Comparison of ENCODE assay signal across 1 cellular context in the genomic region with DNA sequence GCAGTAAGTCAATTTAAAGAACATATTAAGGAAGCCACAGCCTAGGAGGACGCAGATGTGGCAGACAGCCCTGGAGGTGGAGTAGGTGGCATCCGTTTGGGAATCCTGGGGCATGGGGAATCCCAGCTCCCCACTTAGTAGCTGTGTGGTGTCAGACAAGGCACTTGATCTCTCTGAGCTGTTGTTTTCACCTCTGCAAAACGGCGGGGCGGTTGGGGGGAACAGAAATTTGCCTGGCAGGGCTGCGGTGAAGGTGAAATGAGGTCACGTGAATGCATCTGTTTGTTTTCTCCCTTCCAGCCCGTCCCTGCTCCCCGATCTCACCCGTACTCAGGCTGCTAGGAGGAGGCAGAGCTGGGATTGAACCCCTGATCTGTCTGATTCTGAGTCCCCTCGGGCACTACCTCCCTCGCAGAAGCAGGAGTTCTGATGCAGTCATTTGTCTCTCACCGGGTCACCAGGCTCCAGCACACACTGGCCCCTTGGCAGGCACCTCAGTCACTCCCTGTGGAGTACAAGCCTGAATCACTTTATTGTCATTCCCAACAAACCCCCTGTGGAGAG.
TF ChIP-seq lines count a peak whose summit lies in the region.

No MANE protein-coding gene starts in this region.

TF ChIP-seq in GM12878, 131 proteins besides CTCF, POLR2A, EP300 and RAD21 (continued from another document):
- TF ChIP-seq KAT2A (conservative IDR thresholded peaks at IDR 0.05; ENCODE audit: control insufficient read depth, low read depth, low read length) (no peak), FOXK2 (IDR thresholded peaks at IDR 0.05) (no peak), SREBF1 (IDR thresholded peaks at IDR 0.05; ENCODE audit: low read length) (no peak), SIX5 (IDR thresholded peaks at IDR 0.05; ENCODE audit: low read depth, low read length, severe bottlenecking) (no peak), NKRF (conservative IDR thresholded peaks at IDR 0.05) (0 out of 2 replicates have a peak, but pooled peaks have one; percentile 28), NBN (IDR thresholded peaks at IDR 0.05) (no peak; the same call in 1 of the 2 replicates), USF1 (IDR thresholded peaks at IDR 0.05; ENCODE audit: borderline replicate concordance, extremely low read length, insufficient read depth, low read depth, low read length) (peak; percentile 57), SPI1 (IDR thresholded peaks at IDR 0.05; ENCODE audit: borderline replicate concordance, insufficient read depth, low read depth, low read length) (no peak), SP1 (IDR thresholded peaks at IDR 0.05; ENCODE audit: low read depth, low read length) (peak; percentile 37), RB1 (IDR thresholded peaks at IDR 0.05; ENCODE audit: borderline replicate concordance) (no peak), ZNF24 (IDR thresholded peaks at IDR 0.05) (no peak), BRCA1 (IDR thresholded peaks at IDR 0.05; ENCODE audit: low read depth, low read length) (no peak), EGR1 (IDR thresholded peaks at IDR 0.05; ENCODE audit: borderline replicate concordance in 1 of 2, low read depth in 2 of 2, low read length in 2 of 2) (no peak), ZNF217 (IDR thresholded peaks at IDR 0.05) (peak; percentile 64; the same call in 1 of the 2 replicates), SMC3 (IDR thresholded peaks at IDR 0.05; ENCODE audit: borderline replicate concordance, low read length) (no peak), CREM (IDR thresholded peaks at IDR 0.05; ENCODE audit: low read depth) (no peak; the same call in 1 of the 2 replicates), FOS (IDR thresholded peaks at IDR 0.05; ENCODE audit: borderline replicate concordance, extremely low read depth, insufficient read length) (no peak), GATAD2B (conservative IDR thresholded peaks at IDR 0.05; ENCODE audit: low read depth) (no peak), ZNF207 (IDR thresholded peaks at IDR 0.05; ENCODE audit: borderline replicate concordance) (no peak), RCOR1 (conservative IDR thresholded peaks at IDR 0.05; ENCODE audit: low read depth, low read length) (no peak), DPF2 (IDR thresholded peaks at IDR 0.05) (peak; percentile 28; the same call in 1 of the 2 replicates), KDM1A (IDR thresholded peaks at IDR 0.05; ENCODE audit: borderline replicate concordance) (no peak)
- TF ChIP-seq, protein P1, sequence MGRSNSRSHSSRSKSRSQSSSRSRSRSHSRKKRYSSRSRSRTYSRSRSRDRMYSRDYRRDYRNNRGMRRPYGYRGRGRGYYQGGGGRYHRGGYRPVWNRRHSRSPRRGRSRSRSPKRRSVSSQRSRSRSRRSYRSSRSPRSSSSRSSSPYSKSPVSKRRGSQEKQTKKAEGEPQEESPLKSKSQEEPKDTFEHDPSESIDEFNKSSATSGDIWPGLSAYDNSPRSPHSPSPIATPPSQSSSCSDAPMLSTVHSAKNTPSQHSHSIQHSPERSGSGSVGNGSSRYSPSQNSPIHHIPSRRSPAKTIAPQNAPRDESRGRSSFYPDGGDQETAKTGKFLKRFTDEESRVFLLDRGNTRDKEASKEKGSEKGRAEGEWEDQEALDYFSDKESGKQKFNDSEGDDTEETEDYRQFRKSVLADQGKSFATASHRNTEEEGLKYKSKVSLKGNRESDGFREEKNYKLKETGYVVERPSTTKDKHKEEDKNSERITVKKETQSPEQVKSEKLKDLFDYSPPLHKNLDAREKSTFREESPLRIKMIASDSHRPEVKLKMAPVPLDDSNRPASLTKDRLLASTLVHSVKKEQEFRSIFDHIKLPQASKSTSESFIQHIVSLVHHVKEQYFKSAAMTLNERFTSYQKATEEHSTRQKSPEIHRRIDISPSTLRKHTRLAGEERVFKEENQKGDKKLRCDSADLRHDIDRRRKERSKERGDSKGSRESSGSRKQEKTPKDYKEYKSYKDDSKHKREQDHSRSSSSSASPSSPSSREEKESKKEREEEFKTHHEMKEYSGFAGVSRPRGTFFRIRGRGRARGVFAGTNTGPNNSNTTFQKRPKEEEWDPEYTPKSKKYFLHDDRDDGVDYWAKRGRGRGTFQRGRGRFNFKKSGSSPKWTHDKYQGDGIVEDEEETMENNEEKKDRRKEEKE (IDR thresholded peaks at IDR 0.05) = no peak
- TF ChIP-seq, protein P2, sequence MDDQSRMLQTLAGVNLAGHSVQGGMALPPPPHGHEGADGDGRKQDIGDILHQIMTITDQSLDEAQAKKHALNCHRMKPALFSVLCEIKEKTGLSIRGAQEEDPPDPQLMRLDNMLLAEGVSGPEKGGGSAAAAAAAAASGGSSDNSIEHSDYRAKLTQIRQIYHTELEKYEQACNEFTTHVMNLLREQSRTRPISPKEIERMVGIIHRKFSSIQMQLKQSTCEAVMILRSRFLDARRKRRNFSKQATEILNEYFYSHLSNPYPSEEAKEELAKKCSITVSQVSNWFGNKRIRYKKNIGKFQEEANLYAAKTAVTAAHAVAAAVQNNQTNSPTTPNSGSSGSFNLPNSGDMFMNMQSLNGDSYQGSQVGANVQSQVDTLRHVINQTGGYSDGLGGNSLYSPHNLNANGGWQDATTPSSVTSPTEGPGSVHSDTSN (IDR thresholded peaks at IDR 0.05; ENCODE audit: insufficient replicate concordance, low read depth, low read length) = no peak
- TF ChIP-seq, protein P3, sequence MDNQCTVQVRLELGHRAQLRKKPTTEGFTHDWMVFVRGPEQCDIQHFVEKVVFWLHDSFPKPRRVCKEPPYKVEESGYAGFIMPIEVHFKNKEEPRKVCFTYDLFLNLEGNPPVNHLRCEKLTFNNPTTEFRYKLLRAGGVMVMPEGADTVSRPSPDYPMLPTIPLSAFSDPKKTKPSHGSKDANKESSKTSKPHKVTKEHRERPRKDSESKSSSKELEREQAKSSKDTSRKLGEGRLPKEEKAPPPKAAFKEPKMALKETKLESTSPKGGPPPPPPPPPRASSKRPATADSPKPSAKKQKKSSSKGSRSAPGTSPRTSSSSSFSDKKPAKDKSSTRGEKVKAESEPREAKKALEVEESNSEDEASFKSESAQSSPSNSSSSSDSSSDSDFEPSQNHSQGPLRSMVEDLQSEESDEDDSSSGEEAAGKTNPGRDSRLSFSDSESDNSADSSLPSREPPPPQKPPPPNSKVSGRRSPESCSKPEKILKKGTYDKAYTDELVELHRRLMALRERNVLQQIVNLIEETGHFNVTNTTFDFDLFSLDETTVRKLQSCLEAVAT (IDR thresholded peaks at IDR 0.05) = no peak
- TF ChIP-seq, protein P4, sequence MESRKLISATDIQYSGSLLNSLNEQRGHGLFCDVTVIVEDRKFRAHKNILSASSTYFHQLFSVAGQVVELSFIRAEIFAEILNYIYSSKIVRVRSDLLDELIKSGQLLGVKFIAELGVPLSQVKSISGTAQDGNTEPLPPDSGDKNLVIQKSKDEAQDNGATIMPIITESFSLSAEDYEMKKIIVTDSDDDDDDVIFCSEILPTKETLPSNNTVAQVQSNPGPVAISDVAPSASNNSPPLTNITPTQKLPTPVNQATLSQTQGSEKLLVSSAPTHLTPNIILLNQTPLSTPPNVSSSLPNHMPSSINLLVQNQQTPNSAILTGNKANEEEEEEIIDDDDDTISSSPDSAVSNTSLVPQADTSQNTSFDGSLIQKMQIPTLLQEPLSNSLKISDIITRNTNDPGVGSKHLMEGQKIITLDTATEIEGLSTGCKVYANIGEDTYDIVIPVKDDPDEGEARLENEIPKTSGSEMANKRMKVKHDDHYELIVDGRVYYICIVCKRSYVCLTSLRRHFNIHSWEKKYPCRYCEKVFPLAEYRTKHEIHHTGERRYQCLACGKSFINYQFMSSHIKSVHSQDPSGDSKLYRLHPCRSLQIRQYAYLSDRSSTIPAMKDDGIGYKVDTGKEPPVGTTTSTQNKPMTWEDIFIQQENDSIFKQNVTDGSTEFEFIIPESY (IDR thresholded peaks at IDR 0.05) = no peak
- TF ChIP-seq, protein P5, sequence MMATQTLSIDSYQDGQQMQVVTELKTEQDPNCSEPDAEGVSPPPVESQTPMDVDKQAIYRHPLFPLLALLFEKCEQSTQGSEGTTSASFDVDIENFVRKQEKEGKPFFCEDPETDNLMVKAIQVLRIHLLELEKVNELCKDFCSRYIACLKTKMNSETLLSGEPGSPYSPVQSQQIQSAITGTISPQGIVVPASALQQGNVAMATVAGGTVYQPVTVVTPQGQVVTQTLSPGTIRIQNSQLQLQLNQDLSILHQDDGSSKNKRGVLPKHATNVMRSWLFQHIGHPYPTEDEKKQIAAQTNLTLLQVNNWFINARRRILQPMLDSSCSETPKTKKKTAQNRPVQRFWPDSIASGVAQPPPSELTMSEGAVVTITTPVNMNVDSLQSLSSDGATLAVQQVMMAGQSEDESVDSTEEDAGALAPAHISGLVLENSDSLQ (IDR thresholded peaks at IDR 0.05) = 0 out of 2 replicates have a peak, but pooled peaks have one; percentile 37
- TF ChIP-seq, protein P6, sequence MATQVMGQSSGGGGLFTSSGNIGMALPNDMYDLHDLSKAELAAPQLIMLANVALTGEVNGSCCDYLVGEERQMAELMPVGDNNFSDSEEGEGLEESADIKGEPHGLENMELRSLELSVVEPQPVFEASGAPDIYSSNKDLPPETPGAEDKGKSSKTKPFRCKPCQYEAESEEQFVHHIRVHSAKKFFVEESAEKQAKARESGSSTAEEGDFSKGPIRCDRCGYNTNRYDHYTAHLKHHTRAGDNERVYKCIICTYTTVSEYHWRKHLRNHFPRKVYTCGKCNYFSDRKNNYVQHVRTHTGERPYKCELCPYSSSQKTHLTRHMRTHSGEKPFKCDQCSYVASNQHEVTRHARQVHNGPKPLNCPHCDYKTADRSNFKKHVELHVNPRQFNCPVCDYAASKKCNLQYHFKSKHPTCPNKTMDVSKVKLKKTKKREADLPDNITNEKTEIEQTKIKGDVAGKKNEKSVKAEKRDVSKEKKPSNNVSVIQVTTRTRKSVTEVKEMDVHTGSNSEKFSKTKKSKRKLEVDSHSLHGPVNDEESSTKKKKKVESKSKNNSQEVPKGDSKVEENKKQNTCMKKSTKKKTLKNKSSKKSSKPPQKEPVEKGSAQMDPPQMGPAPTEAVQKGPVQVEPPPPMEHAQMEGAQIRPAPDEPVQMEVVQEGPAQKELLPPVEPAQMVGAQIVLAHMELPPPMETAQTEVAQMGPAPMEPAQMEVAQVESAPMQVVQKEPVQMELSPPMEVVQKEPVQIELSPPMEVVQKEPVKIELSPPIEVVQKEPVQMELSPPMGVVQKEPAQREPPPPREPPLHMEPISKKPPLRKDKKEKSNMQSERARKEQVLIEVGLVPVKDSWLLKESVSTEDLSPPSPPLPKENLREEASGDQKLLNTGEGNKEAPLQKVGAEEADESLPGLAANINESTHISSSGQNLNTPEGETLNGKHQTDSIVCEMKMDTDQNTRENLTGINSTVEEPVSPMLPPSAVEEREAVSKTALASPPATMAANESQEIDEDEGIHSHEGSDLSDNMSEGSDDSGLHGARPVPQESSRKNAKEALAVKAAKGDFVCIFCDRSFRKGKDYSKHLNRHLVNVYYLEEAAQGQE (IDR thresholded peaks at IDR 0.05; ENCODE audit: low read depth, low read length) = no peak
